ENCODE assay signal across 2 cellular contexts in genomic region chr1:27774654-27775053, GRCh38.
TF ChIP-seq lines count a peak whose summit lies in the region.

No MANE protein-coding gene starts in this region.

TF ChIP-seq in SK-N-SH, 30 proteins besides CTCF, POLR2A, EP300 and RAD21 (continued from another document):
- TF ChIP-seq, protein P1, sequence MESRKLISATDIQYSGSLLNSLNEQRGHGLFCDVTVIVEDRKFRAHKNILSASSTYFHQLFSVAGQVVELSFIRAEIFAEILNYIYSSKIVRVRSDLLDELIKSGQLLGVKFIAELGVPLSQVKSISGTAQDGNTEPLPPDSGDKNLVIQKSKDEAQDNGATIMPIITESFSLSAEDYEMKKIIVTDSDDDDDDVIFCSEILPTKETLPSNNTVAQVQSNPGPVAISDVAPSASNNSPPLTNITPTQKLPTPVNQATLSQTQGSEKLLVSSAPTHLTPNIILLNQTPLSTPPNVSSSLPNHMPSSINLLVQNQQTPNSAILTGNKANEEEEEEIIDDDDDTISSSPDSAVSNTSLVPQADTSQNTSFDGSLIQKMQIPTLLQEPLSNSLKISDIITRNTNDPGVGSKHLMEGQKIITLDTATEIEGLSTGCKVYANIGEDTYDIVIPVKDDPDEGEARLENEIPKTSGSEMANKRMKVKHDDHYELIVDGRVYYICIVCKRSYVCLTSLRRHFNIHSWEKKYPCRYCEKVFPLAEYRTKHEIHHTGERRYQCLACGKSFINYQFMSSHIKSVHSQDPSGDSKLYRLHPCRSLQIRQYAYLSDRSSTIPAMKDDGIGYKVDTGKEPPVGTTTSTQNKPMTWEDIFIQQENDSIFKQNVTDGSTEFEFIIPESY (IDR thresholded peaks at IDR 0.05; ENCODE audit: borderline replicate concordance, low read depth): no peak
- TF ChIP-seq NRF1 (IDR thresholded peaks at IDR 0.05; ENCODE audit: low read depth, low read length) (no peak), YY1 (IDR thresholded peaks at IDR 0.05; ENCODE audit: low read depth) (no peak)

TF ChIP-seq in SK-N-SH treated with all-trans-retinoic acid at 6 μM for 48 hours, 23 proteins besides CTCF, POLR2A, EP300 and RAD21 (continued from another document):
- TF ChIP-seq ISL1 (CRISPR knock-in tag; IDR thresholded peaks at IDR 0.05) (no peak), PPARA (CRISPR knock-in tag; IDR thresholded peaks at IDR 0.05; ENCODE audit: borderline replicate concordance) (no peak), POU6F1 (CRISPR knock-in tag; IDR thresholded peaks at IDR 0.05; ENCODE audit: borderline replicate concordance, low read depth) (no peak), ZNF70 (CRISPR knock-in tag; IDR thresholded peaks at IDR 0.05) (no peak), TCF4 (CRISPR knock-in tag; IDR thresholded peaks at IDR 0.05; ENCODE audit: borderline replicate concordance) (no peak), ESRRG (CRISPR knock-in tag; IDR thresholded peaks at IDR 0.05) (no peak), ZC3H10 (CRISPR knock-in tag; IDR thresholded peaks at IDR 0.05) (no peak), ZFP3 (CRISPR knock-in tag; IDR thresholded peaks at IDR 0.05) (no peak), ZFP30 (CRISPR knock-in tag; IDR thresholded peaks at IDR 0.05) (no peak), PATZ1 (CRISPR knock-in tag; IDR thresholded peaks at IDR 0.05; ENCODE audit: borderline replicate concordance) (no peak), ZNF565 (CRISPR knock-in tag; conservative IDR thresholded peaks at IDR 0.05; ENCODE audit: low read depth) (no peak), TOX (CRISPR knock-in tag; IDR thresholded peaks at IDR 0.05; ENCODE audit: borderline replicate concordance) (no peak), RARB (CRISPR knock-in tag; IDR thresholded peaks at IDR 0.05) (no peak), SNAI2 (CRISPR knock-in tag; IDR thresholded peaks at IDR 0.05) (no peak)
- TF ChIP-seq, protein P2, sequence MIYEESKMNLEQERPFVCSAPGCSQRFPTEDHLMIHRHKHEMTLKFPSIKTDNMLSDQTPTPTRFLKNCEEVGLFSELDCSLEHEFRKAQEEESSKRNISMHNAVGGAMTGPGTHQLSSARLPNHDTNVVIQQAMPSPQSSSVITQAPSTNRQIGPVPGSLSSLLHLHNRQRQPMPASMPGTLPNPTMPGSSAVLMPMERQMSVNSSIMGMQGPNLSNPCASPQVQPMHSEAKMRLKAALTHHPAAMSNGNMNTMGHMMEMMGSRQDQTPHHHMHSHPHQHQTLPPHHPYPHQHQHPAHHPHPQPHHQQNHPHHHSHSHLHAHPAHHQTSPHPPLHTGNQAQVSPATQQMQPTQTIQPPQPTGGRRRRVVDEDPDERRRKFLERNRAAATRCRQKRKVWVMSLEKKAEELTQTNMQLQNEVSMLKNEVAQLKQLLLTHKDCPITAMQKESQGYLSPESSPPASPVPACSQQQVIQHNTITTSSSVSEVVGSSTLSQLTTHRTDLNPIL (CRISPR knock-in tag; IDR thresholded peaks at IDR 0.05; ENCODE audit: low read depth): no peak
- TF ChIP-seq, protein P3, sequence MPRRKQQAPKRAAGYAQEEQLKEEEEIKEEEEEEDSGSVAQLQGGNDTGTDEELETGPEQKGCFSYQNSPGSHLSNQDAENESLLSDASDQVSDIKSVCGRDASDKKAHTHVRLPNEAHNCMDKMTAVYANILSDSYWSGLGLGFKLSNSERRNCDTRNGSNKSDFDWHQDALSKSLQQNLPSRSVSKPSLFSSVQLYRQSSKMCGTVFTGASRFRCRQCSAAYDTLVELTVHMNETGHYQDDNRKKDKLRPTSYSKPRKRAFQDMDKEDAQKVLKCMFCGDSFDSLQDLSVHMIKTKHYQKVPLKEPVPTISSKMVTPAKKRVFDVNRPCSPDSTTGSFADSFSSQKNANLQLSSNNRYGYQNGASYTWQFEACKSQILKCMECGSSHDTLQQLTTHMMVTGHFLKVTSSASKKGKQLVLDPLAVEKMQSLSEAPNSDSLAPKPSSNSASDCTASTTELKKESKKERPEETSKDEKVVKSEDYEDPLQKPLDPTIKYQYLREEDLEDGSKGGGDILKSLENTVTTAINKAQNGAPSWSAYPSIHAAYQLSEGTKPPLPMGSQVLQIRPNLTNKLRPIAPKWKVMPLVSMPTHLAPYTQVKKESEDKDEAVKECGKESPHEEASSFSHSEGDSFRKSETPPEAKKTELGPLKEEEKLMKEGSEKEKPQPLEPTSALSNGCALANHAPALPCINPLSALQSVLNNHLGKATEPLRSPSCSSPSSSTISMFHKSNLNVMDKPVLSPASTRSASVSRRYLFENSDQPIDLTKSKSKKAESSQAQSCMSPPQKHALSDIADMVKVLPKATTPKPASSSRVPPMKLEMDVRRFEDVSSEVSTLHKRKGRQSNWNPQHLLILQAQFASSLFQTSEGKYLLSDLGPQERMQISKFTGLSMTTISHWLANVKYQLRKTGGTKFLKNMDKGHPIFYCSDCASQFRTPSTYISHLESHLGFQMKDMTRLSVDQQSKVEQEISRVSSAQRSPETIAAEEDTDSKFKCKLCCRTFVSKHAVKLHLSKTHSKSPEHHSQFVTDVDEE (CRISPR knock-in tag; IDR thresholded peaks at IDR 0.05): no peak
